Comparison of ENCODE assay signal across 8 cellular contexts in genomic region chr2:70143314-70144150, GRCh38. TPM values are rescaled to one million over a fixed set of nuclear protein-coding genes. Genes with fewer than 3 reads are reported as not detected.
DNase-seq lines count a peak whose midpoint lies in the region; ATAC-seq and TF ChIP-seq lines count a peak whose summit lies in the region.

No MANE protein-coding gene starts in this region.

- H3K4me3 Mint-ChIP-seq in activated naive CD8-positive, alpha-beta T cell, result peak overlapping the region; percentile 93

- H3K4me3 ChIP-seq in AG10803 (ENCODE audit: low read length), result peak overlapping the region; percentile 47
- peak overlapping the region; percentile 66 for H3K4me3 ChIP-seq in PC-9
- peak overlapping the region; percentile 33 to 38 for H3K4me3 ChIP-seq in prostate gland

- intact Hi-C loops in PC-9 (cut with micrococcal nuclease; ENCODE audit: unreplicated experiment) (loop anchor here (2.0 to 5.0 kb wide), 3 partner anchors 147 to 326 kb away; partner anchors contain the start of gene SNRPG), cardiac septum (cut with DNase I) (loop anchor here (2.0 to 10.0 kb wide), 2 partner anchors 47 to 319 kb away; partner anchors contain the start of genes C2orf42 and GMCL1), prostate gland (cut with DNase I) (loop anchor here (10.0 kb wide), 1 partner anchor 419 kb away; no protein-coding TSS in a partner anchor)

- no peaks in the 10 kb centered on the region for H3K9me3 ChIP-seq in PC-9 (ENCODE audit: insufficient read depth, low read depth)
- H3K9me3 ChIP-seq in prostate gland, result no peaks in the 10 kb centered on the region

- peak overlapping the region; percentile 100 for H3K27ac Mint-ChIP-seq in activated naive CD8-positive, alpha-beta T cell

- H4K20me1 ChIP-seq in PC-9 (ENCODE audit: insufficient read depth), result no peaks in the 10 kb centered on the region

- CTCF ChIA-PET in PC-9 (lab: Charles Lee), result no interaction called here

- no peaks in the 10 kb centered on the region for H3K27me3 ChIP-seq in PC-9 (ENCODE audit: insufficient read depth, low read depth)
- H3K27me3 ChIP-seq in prostate gland (replicated peaks; ENCODE audit: insufficient read depth), result no peaks in the 10 kb centered on the region

- peaks cover 49% of the 10 kb centered on the region for H3K4me1 Mint-ChIP-seq in activated naive CD8-positive, alpha-beta T cell (ENCODE audit: low read depth)

- no peaks in the 10 kb centered on the region for H3K9me2 ChIP-seq in PC-9 (ENCODE audit: insufficient read depth)

- H2AFZ ChIP-seq in PC-9, result peak overlapping the region; percentile 83

- H3K79me2 ChIP-seq in PC-9 (ENCODE audit: low read depth), result peaks cover 4% of the 10 kb centered on the region; the same call in 1 of the 2 replicates

- ATAC-seq in GM18907 (IDR thresholded peaks at IDR 0.05; ENCODE audit: unreplicated experiment) (peak; percentile 18), GM18517 (IDR thresholded peaks at IDR 0.05; ENCODE audit: unreplicated experiment) (no peak)

- peak overlapping the region; percentile 95 for H3K4me2 ChIP-seq in PC-9

- no peaks in the 10 kb centered on the region for H3K27me3 Mint-ChIP-seq in activated naive CD8-positive, alpha-beta T cell

- TF ChIP-seq POLR2A in prostate gland (IDR thresholded peaks at IDR 0.05), result peak; percentile 72

- 58% methylated on average over 18 of the region's 18 CpGs for WGBS in prostate gland

- H3K4me1 ChIP-seq in PC-9 (replicated peaks; ENCODE audit: insufficient read depth) (peaks cover 27% of the 10 kb centered on the region), prostate gland (replicated peaks) (no peaks in the 10 kb centered on the region)

- BruUV-seq in PC-9 (replicated peaks; lab: Mats Ljungman, UMichigan), result no TSS peak

- H3K27ac ChIP-seq in PC-9 (peak overlapping the region; percentile 86), prostate gland (peak overlapping the region; percentile 98 to 100)

- H3K36me3 ChIP-seq in PC-9 (ENCODE audit: low read depth) (no peaks in the 10 kb centered on the region), prostate gland (no peaks in the 10 kb centered on the region)

- DNase-seq in AG10803 (ENCODE audit: low read depth), result peak; percentile 43
- DNase-seq in PC-9, result peak; percentile 41 to 58
- DNase-seq in cardiac septum (ENCODE audit: low spot score), result peak; percentile 76
- DNase-seq in prostate gland (ENCODE audit: low spot score), result peak; percentile 65
- no peak for DNase-seq in NCI-H187 treated with DMSO at 0.1 percent for 48 hours (lab: John Stamatoyannopoulos, UW)

- peaks cover 25% of the 10 kb centered on the region for H3F3A ChIP-seq in PC-9 (ENCODE audit: insufficient read depth, low read depth)

- no peaks in the 10 kb centered on the region for H3K36me3 Mint-ChIP-seq in activated naive CD8-positive, alpha-beta T cell

- no peak for TF ChIP-seq CTCF in AG10803 (conservative IDR thresholded peaks at IDR 0.05; ENCODE audit: low read length)
- TF ChIP-seq CTCF in PC-9 (conservative IDR thresholded peaks at IDR 0.05), result no peak
- TF ChIP-seq CTCF in prostate gland (IDR thresholded peaks at IDR 0.05), result no peak

- no peaks in the 10 kb centered on the region for H3K9me3 Mint-ChIP-seq in activated naive CD8-positive, alpha-beta T cell (ENCODE audit: low read depth)

- POLR2A ChIA-PET in PC-9 (lab: Charles Lee; ENCODE audit: unreplicated experiment), result interaction anchor here (0.6 to 0.8 kb wide), 6 partner anchors 47 to 338 kb away, joined by 3 to 9 read pairs (median 5); partner anchors contain the start of gene C2orf42

RNA-seq across cellular contexts. Expression of gene C2orf42, which starts 47.3 kb away (rescaled TPM):
- total RNA-seq in PC-9 (2021) (12.7 and 14.3 TPM in 2 replicates), cardiac septum (12.3 TPM), prostate gland (10 to 100 TPM; 23.6 to 27.9 TPM)

RNA-seq across cellular contexts. Expression of gene PCBP1, which starts 56.3 kb away (rescaled TPM):
- total RNA-seq in PC-9 (2021), result 148 and 227 TPM in 2 replicates
- total RNA-seq in cardiac septum, result 223 TPM
- total RNA-seq in prostate gland, result 100 to 1,000 TPM; 166 to 219 TPM
